In the genomic region with DNA sequence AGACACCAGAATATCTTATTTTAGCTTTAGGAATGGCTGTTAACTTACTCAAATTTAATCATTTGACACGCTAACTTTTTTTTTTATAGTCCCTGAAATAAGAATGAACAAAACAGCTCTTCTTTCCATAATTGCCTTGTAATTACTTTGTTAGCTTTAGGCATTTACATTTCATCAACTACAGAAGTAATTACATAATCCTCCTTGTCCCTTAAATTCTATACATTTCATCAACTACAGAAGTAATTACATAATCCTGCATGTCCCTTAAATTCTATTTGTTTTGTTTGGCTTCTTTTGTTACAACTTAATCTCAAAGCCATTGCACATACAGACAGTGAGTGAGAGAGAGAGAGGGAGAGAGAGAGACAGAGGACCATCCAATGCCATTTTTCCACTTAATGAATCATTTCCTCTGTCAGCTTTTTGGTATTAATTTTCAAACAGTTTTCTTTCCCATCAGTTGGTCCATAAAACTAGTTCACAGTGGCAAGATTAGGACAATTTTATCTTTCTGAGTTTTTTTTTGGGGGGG, we compare ENCODE assay signal across 1 cellular context.
TF ChIP-seq lines count a peak whose summit lies in the region.

No MANE protein-coding gene starts in this region.

TF ChIP-seq in IMR-90, 13 proteins besides CTCF, POLR2A, EP300 and RAD21:
- TF ChIP-seq RFX5 (IDR thresholded peaks at IDR 0.05; ENCODE audit: low read depth, low read length), result no peak
- TF ChIP-seq CEBPB (IDR thresholded peaks at IDR 0.05; ENCODE audit: low read depth, low read length), result peak; percentile 19; the same call in 1 of the 2 replicates
